Comparison of ENCODE assay signal across 8 cellular contexts in the genomic region with DNA sequence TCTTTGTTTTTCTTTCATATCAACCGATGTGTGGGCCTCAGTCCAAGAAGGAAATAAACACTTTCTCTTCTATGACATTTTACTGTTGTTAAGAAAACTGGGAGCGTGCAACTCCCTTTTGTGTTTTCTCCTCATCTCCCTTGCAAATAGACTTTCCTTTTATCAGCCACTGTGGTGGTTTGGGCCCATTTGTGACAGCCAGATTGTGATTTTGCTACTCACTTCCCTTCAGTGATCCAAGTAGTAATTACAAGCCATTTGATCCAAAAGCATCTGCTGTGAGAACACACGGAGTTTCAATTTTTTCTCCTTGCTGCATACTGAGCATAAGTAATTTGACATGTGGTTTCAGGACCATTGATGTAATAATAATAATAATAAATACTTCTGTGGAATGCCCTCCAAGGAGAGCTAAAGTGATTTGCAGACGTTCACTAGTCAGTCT.
DNase-seq lines count a peak whose midpoint lies in the region; ATAC-seq and TF ChIP-seq lines count a peak whose summit lies in the region.

No MANE protein-coding gene starts in this region.

- H4K20me1 ChIP-seq in PC-9 (ENCODE audit: insufficient read depth) = no peaks in the 10 kb centered on the region

- peak in 2 of 5 donors; percentile 6 to 45 for DNase-seq in CD4-positive, alpha-beta memory T cell
- DNase-seq in PC-9 = no peak
- DNase-seq in glomerular visceral epithelial cell (ENCODE audit: extremely low spot score) = peak; percentile 45
- no peak for DNase-seq in coronary artery (ENCODE audit: low spot score)
- no peak for DNase-seq in immature natural killer cell
- no peak for DNase-seq in sciatic nerve (ENCODE audit: low spot score)

- BruUV-seq in PC-9 (replicated peaks; lab: Mats Ljungman, UMichigan) = no TSS peak

- no peaks in the 10 kb centered on the region for H3K9me3 Mint-ChIP-seq in CD4-positive, alpha-beta memory T cell
- no peaks in the 10 kb centered on the region for H3K9me3 Mint-ChIP-seq in immature natural killer cell

- no peaks in the 10 kb centered on the region for H3K9me3 ChIP-seq in CD4-positive, alpha-beta memory T cell (ENCODE audit: control insufficient read depth in 1 of 2, low read length in 2 of 2)
- H3K9me3 ChIP-seq in PC-9 (ENCODE audit: insufficient read depth, low read depth) = no peaks in the 10 kb centered on the region

- H3K27me3 Mint-ChIP-seq in CD4-positive, alpha-beta memory T cell = no peaks in the 10 kb centered on the region
- H3K27me3 Mint-ChIP-seq in immature natural killer cell (ENCODE audit: low read depth in 3 of 3) = no peaks in the 10 kb centered on the region

- peak overlapping the region; percentile 49 for H3K4me2 ChIP-seq in PC-9

- H3K9me2 ChIP-seq in PC-9 (ENCODE audit: insufficient read depth) = no peaks in the 10 kb centered on the region

- peaks cover 21% of the 10 kb centered on the region for H3K4me1 ChIP-seq in CD4-positive, alpha-beta memory T cell (ENCODE audit: insufficient read depth, low read length)
- H3K4me1 ChIP-seq in PC-9 (replicated peaks; ENCODE audit: insufficient read depth) = peaks cover 16% of the 10 kb centered on the region

- H3K36me3 ChIP-seq in CD4-positive, alpha-beta memory T cell (ENCODE audit: insufficient read depth, low read length) = no peaks in the 10 kb centered on the region
- no peaks in the 10 kb centered on the region for H3K36me3 ChIP-seq in PC-9 (ENCODE audit: low read depth)

- POLR2A ChIA-PET in CD4-positive, alpha-beta memory T cell (lab: Charles Lee; ENCODE audit: partially characterized antibody) = interaction anchor here (0.6 to 3.6 kb wide), 10 partner anchors 14 to 496 kb away, joined by 3 to 18 read pairs (median 4); partner anchors contain the start of gene TFB1M
- POLR2A ChIA-PET in PC-9 (lab: Charles Lee; ENCODE audit: unreplicated experiment) = interaction anchor here (0.6 to 1.2 kb wide), 4 partner anchors 9 to 76 kb away, joined by 3 to 7 read pairs (median 4); no protein-coding TSS in a partner anchor

- H2AFZ ChIP-seq in PC-9 = no peak overlapping the region

- H3K4me3 Mint-ChIP-seq in CD4-positive, alpha-beta memory T cell = peak overlapping the region; percentile 57 to 86 (median 81)
- H3K4me3 Mint-ChIP-seq in immature natural killer cell = peak overlapping the region in 1 of 5 donors; percentile 70

- CTCF ChIA-PET in CD4-positive, alpha-beta memory T cell (lab: Charles Lee; ENCODE audit: partially characterized antibody) = interaction anchor here (0.8 to 5.2 kb wide), 11 partner anchors 13 to 496 kb away, joined by 3 to 120 read pairs (median 4); no protein-coding TSS in a partner anchor
- CTCF ChIA-PET in PC-9 (lab: Charles Lee) = no interaction called here

- H3F3A ChIP-seq in PC-9 (ENCODE audit: insufficient read depth, low read depth) = peaks cover 19% of the 10 kb centered on the region; the same call in 1 of the 2 replicates

- no peaks in the 10 kb centered on the region for H3K27me3 ChIP-seq in CD4-positive, alpha-beta memory T cell (ENCODE audit: insufficient read depth, low read length)
- no peaks in the 10 kb centered on the region for H3K27me3 ChIP-seq in PC-9 (ENCODE audit: insufficient read depth, low read depth)

- peaks cover 21 to 41% (median 26%) of the 10 kb centered on the region in 4 donors for H3K4me1 Mint-ChIP-seq in CD4-positive, alpha-beta memory T cell
- H3K4me1 Mint-ChIP-seq in immature natural killer cell = peaks cover 1 to 17% of the 10 kb centered on the region in 2 donors

- H3K4me3 ChIP-seq in CD4-positive, alpha-beta memory T cell (ENCODE audit: low read length in 2 of 2) = peak overlapping the region; percentile 4 to 39
- H3K4me3 ChIP-seq in PC-9 (no peak overlapping the region), coronary artery (no peak overlapping the region)

- H3K27ac ChIP-seq in CD4-positive, alpha-beta memory T cell (ENCODE audit: low read depth, low read length) = peak overlapping the region; percentile 75
- H3K27ac ChIP-seq in PC-9 (peak overlapping the region; percentile 46), coronary artery (peak overlapping the region in 1 of 2 donors; percentile 52)

- peak overlapping the region; percentile 89 to 97 (median 94) for H3K27ac Mint-ChIP-seq in CD4-positive, alpha-beta memory T cell
- peak overlapping the region in 3 of 6 donors; percentile 17 to 88 (median 77) for H3K27ac Mint-ChIP-seq in immature natural killer cell

- peak; percentile 6 for ATAC-seq in GM21825 (IDR thresholded peaks at IDR 0.05; ENCODE audit: unreplicated experiment)
- no peak for ATAC-seq in GM21526 (IDR thresholded peaks at IDR 0.05; ENCODE audit: low FRiP score, unreplicated experiment)
- ATAC-seq in sciatic nerve = no peak

- H3K36me3 Mint-ChIP-seq in CD4-positive, alpha-beta memory T cell = no peaks in the 10 kb centered on the region
- no peaks in the 10 kb centered on the region for H3K36me3 Mint-ChIP-seq in immature natural killer cell

- no peaks in the 10 kb centered on the region for H3K79me2 ChIP-seq in PC-9 (ENCODE audit: low read depth)

- TF ChIP-seq CTCF in PC-9 (conservative IDR thresholded peaks at IDR 0.05) = no peak
- no peak for TF ChIP-seq CTCF in coronary artery (IDR thresholded peaks at IDR 0.05)

- intact Hi-C loops in CD4-positive, alpha-beta memory T cell (cut with micrococcal nuclease) = loop anchor here (1.0 to 10.0 kb wide), 3 partner anchors 143 to 438 kb away; partner anchors contain the start of genes SCAF8 and TFB1M
- intact Hi-C loops in PC-9 (cut with micrococcal nuclease; ENCODE audit: unreplicated experiment) = loop anchor here (5.0 to 10.0 kb wide), 2 partner anchors 84 to 1017 kb away; no protein-coding TSS in a partner anchor
- intact Hi-C loops in sciatic nerve (cut with DNase I) = loop anchor here (10.0 kb wide), 2 partner anchors 247 to 497 kb away; no protein-coding TSS in a partner anchor

Comparison
In these comparisons a context has a peak if more than half of its experiments do, and no peak if none do; other contexts are left out.
1. H3K4me3 ChIP-seq: peak in CD4-positive, alpha-beta memory T cell (2 of 2); none in PC-9 (single experiment) and coronary artery (single experiment).